Comparison of ENCODE assay signal across 26 cellular contexts in genomic region chr12:115726691-115727090, GRCh38.
"Had no signal": no experiment of that assay in that cellular context is flagged by ENCODE, and none has a peak within 500 bp of the region (broad histone marks: within the 10 kb centered on the region; RNA-seq: fewer than 3 reads in every experiment).

No MANE protein-coding gene starts in this region.

- DNase-seq: activated CD4-positive, alpha-beta memory T cell treated with anti-CD3 and anti-CD28 coated beads for 36 hours; activated CD4-positive, alpha-beta T cell treated with anti-CD3 and anti-CD28 coated beads for 36 hours; activated CD4-positive, alpha-beta T cell treated with anti-CD3 and anti-CD28 coated beads, Interleukin-2, amount 10 ng/mL, durations not matched to agents 24 days and 14 days; activated CD4-positive, CD25-positive, alpha-beta regulatory T cell; activated CD4-positive, CD25-positive, alpha-beta regulatory T cell treated with anti-CD3 and anti-CD28 coated beads, Interleukin-2, amount 50 U/mL, for 72 hours; activated CD8-positive, alpha-beta memory T cell treated with anti-CD3 and anti-CD28 coated beads, Interleukin-2, amount 10 ng/mL, durations not matched to agents 7 days and 5 days; activated CD8-positive, alpha-beta memory T cell treated with anti-CD3 and anti-CD28 coated beads, Interleukin-2, amount 50 U/mL, for 4 hours; activated CD8-positive, alpha-beta T cell treated with anti-CD3 and anti-CD28 coated beads, Interleukin-2, amount 10 ng/mL, durations not matched to agents 7 days and 5 days; activated gamma-delta T cell treated with Interleukin-2 at 50 U/mL for 16 hours; activated naive CD4-positive, alpha-beta T cell treated with anti-CD3 and anti-CD28 coated beads, Interleukin-2, amount 50 U/mL, for 16 hours; activated naive CD4-positive, alpha-beta T cell treated with Interleukin-2 at 50 U/mL for 16 hours; activated T-cell treated with anti-CD3 and anti-CD28 coated beads, Interleukin-2, amount 50 U/mL, for 1 hour; activated T-cell treated with anti-CD3 and anti-CD28 coated beads, Interleukin-2, amount 50 U/mL, for 48 hours; amniotic stem cell; anterior cingulate cortex; brain microvascular endothelial cell; dorsolateral prefrontal cortex; effector memory CD4-positive, alpha-beta T cell; endodermal cell; erythroblast; foreskin melanocyte; heart right ventricle; T-helper 2 cell had no signal

- H3K36me3 ChIP-seq: brain microvascular endothelial cell, esophagus muscularis mucosa, gastroesophageal sphincter, heart right ventricle had no signal

- H3K4me3 ChIP-seq: coronary artery, dorsolateral prefrontal cortex, esophagus muscularis mucosa, gastroesophageal sphincter, heart right ventricle had no signal

- H3K27me3 ChIP-seq: brain microvascular endothelial cell had no signal

- H3K27ac ChIP-seq: brain microvascular endothelial cell, coronary artery, dorsolateral prefrontal cortex, esophagus muscularis mucosa, gastroesophageal sphincter, heart right ventricle had no signal

- ATAC-seq: activated CD4-positive, alpha-beta T cell treated with anti-CD3 and anti-CD28 coated beads for 36 hours; activated CD8-positive, alpha-beta memory T cell treated with anti-CD3 and anti-CD28 coated beads, Interleukin-2, amount 10 ng/mL, durations not matched to agents 7 days and 5 days; activated CD8-positive, alpha-beta T cell treated with anti-CD3 and anti-CD28 coated beads, Interleukin-2, amount 10 ng/mL, durations not matched to agents 7 days and 5 days; gastroesophageal sphincter; heart right ventricle had no signal

- H3K4me1 ChIP-seq: esophagus muscularis mucosa, gastroesophageal sphincter, heart right ventricle had no signal

- H3K9me3 ChIP-seq: esophagus muscularis mucosa, gastroesophageal sphincter had no signal
